20 cellular contexts compared by ENCODE assay signal in the genomic region with DNA sequence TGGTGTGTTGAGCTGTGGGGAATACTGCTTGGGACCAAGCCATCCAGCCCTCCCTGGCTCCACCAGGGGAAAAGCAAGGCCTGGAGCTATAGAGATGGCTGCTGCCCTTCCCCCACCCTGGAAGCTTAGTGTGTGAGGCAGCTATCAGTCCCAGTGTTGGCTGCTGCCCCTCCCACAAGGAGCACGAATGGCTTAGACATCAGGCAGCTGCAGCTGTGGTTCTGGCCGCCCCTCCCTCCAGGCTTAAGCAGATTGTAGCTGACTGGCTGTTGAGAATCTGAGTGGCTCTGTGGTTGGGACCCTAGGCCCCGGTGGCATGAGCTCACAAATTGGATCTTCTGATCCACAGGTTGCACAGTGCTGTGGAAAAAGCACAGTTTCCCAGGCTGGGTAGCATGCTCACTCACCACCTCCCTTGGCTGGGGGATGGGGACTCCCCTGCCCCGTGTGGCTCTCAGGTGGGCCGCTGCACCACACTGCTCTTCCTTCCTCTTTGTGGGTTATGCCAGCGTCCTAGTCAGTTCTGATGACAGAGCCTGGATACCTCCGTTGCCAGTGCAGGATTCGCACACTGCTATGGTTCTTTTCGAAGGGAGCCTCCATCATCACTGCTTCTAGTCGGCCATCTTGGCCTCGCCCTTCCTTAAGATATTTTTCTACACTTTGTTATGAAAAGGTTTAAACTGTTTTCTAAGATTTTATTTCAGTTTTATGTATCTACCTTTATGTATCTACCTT. TPM values are rescaled to one million over a fixed set of nuclear protein-coding genes. Genes with fewer than 3 reads are reported as not detected.
"Had no signal": no experiment of that assay in that cellular context is flagged by ENCODE, and none has a peak within 500 bp of the region (broad histone marks: within the 10 kb centered on the region; RNA-seq: fewer than 3 reads in every experiment).

No MANE protein-coding gene starts in this region.

- H3K36me3 Mint-ChIP-seq: activated naive CD4-positive, alpha-beta T cell treated with anti-CD3 and anti-CD28 coated beads, Interleukin-2, amount 50 U/mL, for 24 hours had no signal

- H3K4me3 ChIP-seq: adrenal gland, dorsolateral prefrontal cortex, gastroesophageal sphincter, prostate gland, right lobe of liver, testis, upper lobe of left lung had no signal

- H3K27ac ChIP-seq: adrenal gland, dorsolateral prefrontal cortex, gastroesophageal sphincter, prostate gland, right lobe of liver, testis, upper lobe of left lung, VCaP had no signal

- H3K27ac Mint-ChIP-seq: activated CD4-positive, alpha-beta memory T cell treated with anti-CD3 and anti-CD28 coated beads, Interleukin-2, amount 10 ng/mL, durations not matched to agents 7 days and 5 days; activated naive CD4-positive, alpha-beta T cell treated with anti-CD3 and anti-CD28 coated beads, Interleukin-2, amount 50 U/mL, for 24 hours; memory B cell; nephron; stimulated activated naive CD8-positive, alpha-beta T cell treated with anti-CD3 and anti-CD28 coated beads, Interleukin-15, amount 100 ng/mL, for 72 hours had no signal

- H3K9me3 ChIP-seq: adrenal gland, prostate gland, right lobe of liver, testis had no signal

- H3K4me3 Mint-ChIP-seq: activated CD4-positive, alpha-beta memory T cell treated with anti-CD3 and anti-CD28 coated beads, Interleukin-2, amount 10 ng/mL, durations not matched to agents 7 days and 5 days; activated naive CD4-positive, alpha-beta T cell treated with anti-CD3 and anti-CD28 coated beads, Interleukin-2, amount 50 U/mL, for 24 hours; memory B cell; nephron; stimulated activated naive CD8-positive, alpha-beta T cell treated with anti-CD3 and anti-CD28 coated beads, Interleukin-15, amount 100 ng/mL, for 72 hours had no signal

- H3K27me3 ChIP-seq: adrenal gland, gastroesophageal sphincter, right lobe of liver, testis, upper lobe of left lung had no signal

- H3K36me3 ChIP-seq: adrenal gland, gastroesophageal sphincter, prostate gland, right lobe of liver, upper lobe of left lung had no signal

- H3K4me1 Mint-ChIP-seq: activated CD4-positive, alpha-beta memory T cell treated with anti-CD3 and anti-CD28 coated beads, Interleukin-2, amount 10 ng/mL, durations not matched to agents 7 days and 5 days; activated naive CD4-positive, alpha-beta T cell treated with anti-CD3 and anti-CD28 coated beads, Interleukin-2, amount 50 U/mL, for 24 hours; memory B cell; nephron; stimulated activated naive CD8-positive, alpha-beta T cell treated with anti-CD3 and anti-CD28 coated beads, Interleukin-15, amount 100 ng/mL, for 72 hours had no signal

- H3K4me1 ChIP-seq: adrenal gland, gastroesophageal sphincter, prostate gland, right lobe of liver, testis, upper lobe of left lung had no signal

- DNase-seq: activated CD4-positive, alpha-beta memory T cell treated with anti-CD3 and anti-CD28 coated beads, Interleukin-2, amount 10 ng/mL, durations not matched to agents 7 days and 5 days; activated CD4-positive, alpha-beta T cell treated with anti-CD3 and anti-CD28 coated beads for 4 hours; activated effector memory CD4-positive, alpha-beta T cell treated with anti-CD3 and anti-CD28 coated beads, Interleukin-2, amount 50 U/mL, for 16 hours; activated T-cell treated with anti-CD3 and anti-CD28 coated beads, Interleukin-2, amount 50 U/mL, for 48 hours; adrenal gland; dorsolateral prefrontal cortex; left ventricle myocardium superior; right lobe of liver; stimulated activated naive CD8-positive, alpha-beta T cell treated with anti-CD3 and anti-CD28 coated beads, Interleukin-15, amount 100 ng/mL, for 72 hours; testis; upper lobe of left lung had no signal

- ATAC-seq: gastroesophageal sphincter; left ventricle myocardium superior; right lobe of liver; stimulated activated naive CD8-positive, alpha-beta T cell treated with anti-CD3 and anti-CD28 coated beads, Interleukin-15, amount 100 ng/mL, for 72 hours had no signal

RNA-seq across cellular contexts. Expression of a gene that starts 21.2 kb away (rescaled TPM):
- total RNA-seq: activated CD4-positive, alpha-beta memory T cell treated with anti-CD3 and anti-CD28 coated beads, Interleukin-2, amount 10 ng/mL, durations not matched to agents 7 days and 5 days; prostate gland had no signal
- polyA plus RNA-seq: keratinocyte had no signal

RNA-seq across cellular contexts. Expression of a gene that starts 38.3 kb away (rescaled TPM):
- total RNA-seq: activated CD4-positive, alpha-beta memory T cell treated with anti-CD3 and anti-CD28 coated beads, Interleukin-2, amount 10 ng/mL, durations not matched to agents 7 days and 5 days; cardiac septum; dorsolateral prefrontal cortex; osteoblast; prostate gland had no signal
